Comparison of ENCODE assay signal across 25 cellular contexts in genomic region chr17:44174427-44174826, GRCh38. TPM values are rescaled to one million over a fixed set of nuclear protein-coding genes. Genes with fewer than 3 reads are reported as not detected.
"Had no signal": no experiment of that assay in that cellular context is flagged by ENCODE, and none has a peak within 500 bp of the region (broad histone marks: within the 10 kb centered on the region; RNA-seq: fewer than 3 reads in every experiment).

No MANE protein-coding gene starts in this region.

- H3K9me3 ChIP-seq: colonic mucosa, esophagus muscularis mucosa, heart right ventricle, left lung, lower lobe of right lung, mucosa of descending colon had no signal

- H3K4me1 ChIP-seq: colonic mucosa, foreskin keratinocyte, left lung had no signal

- H3K4me3 ChIP-seq: colonic mucosa, dorsolateral prefrontal cortex, esophagus muscularis mucosa, heart right ventricle, left lung, lower lobe of right lung, mucosa of descending colon had no signal

- H3K27me3 ChIP-seq: colonic mucosa, dorsolateral prefrontal cortex, esophagus muscularis mucosa, heart right ventricle had no signal

- ATAC-seq: foreskin keratinocyte, heart right ventricle, left cardiac atrium, left lung, left ventricle myocardium superior, lower lobe of right lung, mucosa of descending colon had no signal

- H3K27ac ChIP-seq: colonic mucosa, dorsolateral prefrontal cortex, esophagus muscularis mucosa, foreskin keratinocyte, heart right ventricle, left lung, lower lobe of right lung had no signal

- H3K36me3 ChIP-seq: colonic mucosa had no signal

- DNase-seq: colonic mucosa; dermis blood vessel endothelial cell; dorsolateral prefrontal cortex; effector CD4-positive, alpha-beta T cell; foreskin keratinocyte; glutamatergic neuron; head of caudate nucleus; heart right ventricle; hippocampal formation; left cardiac atrium; left lung; left ventricle myocardium superior; lower lobe of right lung; mesenchymal stem cell; mucosa of descending colon; naive B cell had no signal

RNA-seq across cellular contexts. Expression of gene ASB16, which starts 3.9 kb away (rescaled TPM):
- total RNA-seq: chondrocyte, endothelial cell of umbilical vein, epithelial cell of proximal tubule, fibroblast of villous mesenchyme, foreskin keratinocyte, frontal cortex, kidney epithelial cell, left lung, lower lobe of right lung, lung microvascular endothelial cell, mesenteric fat pad had no signal
